Comparison of ENCODE assay signal across 16 cellular contexts in genomic region chr12:85549658-85550057, GRCh38.
DNase-seq lines count a peak whose midpoint lies in the region; ATAC-seq, FAIRE-seq and TF ChIP-seq lines count a peak whose summit lies in the region.
"Had no signal": no experiment of that assay in that cellular context is flagged by ENCODE, and none has a peak within 500 bp of the region (broad histone marks: within the 10 kb centered on the region; RNA-seq: fewer than 3 reads in every experiment).

No MANE protein-coding gene starts in this region.

- TF ChIP-seq RAD21 in A549 (conservative IDR thresholded peaks at IDR 0.05 in 1 of 2, IDR thresholded peaks at IDR 0.05 in 1 of 2), result no peak

- H3K4me3 ChIP-seq in A549 (no peak overlapping the region), GM23338 (no peak overlapping the region), small intestine (ENCODE audit: low read depth in 1 of 2, low read length in 2 of 2) (no peak overlapping the region)
- H3K4me3 ChIP-seq: BLaER1, GM12878 had no signal

- CTCF ChIA-PET in A549 (lab: Yijun Ruan, JAX) (interaction anchor here (1.0 to 2.3 kb wide), 2 partner anchors 9 to 317 kb away, joined by 3 to 6 read pairs; no protein-coding TSS in a partner anchor), WTC11 (lab: Charles Lee) (interaction anchor here (1.4 kb wide), 1 partner anchor 81 kb away, joined by 4 read pairs; no protein-coding TSS in a partner anchor)

- ATAC-seq in A549 (no peak), GM23338 (no peak), WTC11 (no peak)
- ATAC-seq: GM12878 had no signal

- TF ChIP-seq EP300 in A549 (IDR thresholded peaks at IDR 0.05), result no peak

- no peaks in the 10 kb centered on the region for H3K36me3 ChIP-seq in GM23338 (ENCODE audit: insufficient read depth)
- no peaks in the 10 kb centered on the region for H3K36me3 ChIP-seq in small intestine (ENCODE audit: control insufficient read depth in 2 of 2, insufficient read depth in 2 of 2, low read length in 2 of 2)
- H3K36me3 ChIP-seq: BLaER1 had no signal

- no peak overlapping the region for H3K4me3 Mint-ChIP-seq in GM23338
- no peak overlapping the region for H3K4me3 Mint-ChIP-seq in WTC11
- H3K4me3 Mint-ChIP-seq: CD14-positive monocyte; CD4-positive, alpha-beta memory T cell; H9 had no signal

- no peaks in the 10 kb centered on the region for H4K20me1 ChIP-seq in GM23338 (replicated peaks; ENCODE audit: insufficient read depth)
- H4K20me1 ChIP-seq: BLaER1 had no signal

- H3K27ac ChIP-seq in A549, result no peak overlapping the region
- no peak overlapping the region for H3K27ac ChIP-seq in GM23338 (ENCODE audit: low read depth)
- no peak overlapping the region for H3K27ac ChIP-seq in small intestine (ENCODE audit: low read depth in 1 of 2, low read length in 1 of 2)
- H3K27ac ChIP-seq: BLaER1 had no signal

- 48% methylated on average over 2 of the region's 2 CpGs for WGBS in A549 (ENCODE audit: missing lambda C conversion rate)
- whole genome bisulfite sequencing in small intestine, 3 donors, result 19 to 64% (median 30%) methylated on average over 2 of the region's 2 CpGs

- H3K9me2 ChIP-seq in GM23338 (ENCODE audit: insufficient read depth), result no peaks in the 10 kb centered on the region

- H3K27ac Mint-ChIP-seq in GM23338 (peak overlapping the region; percentile 42; the same call in 1 of the 2 replicates), WTC11 (peak overlapping the region; percentile 93)
- H3K27ac Mint-ChIP-seq: CD14-positive monocyte; CD4-positive, alpha-beta memory T cell had no signal

- H3K27me3 ChIP-seq in GM23338 (ENCODE audit: insufficient read depth) (no peaks in the 10 kb centered on the region), small intestine (ENCODE audit: control insufficient read depth in 2 of 2, insufficient read depth in 2 of 2, low read length in 2 of 2) (no peaks in the 10 kb centered on the region)
- H3K27me3 ChIP-seq: BLaER1 had no signal

- no peaks in the 10 kb centered on the region for H3K4me1 ChIP-seq in A549
- peaks cover 41% of the 10 kb centered on the region for H3K4me1 ChIP-seq in GM23338 (ENCODE audit: insufficient read depth)
- H3K4me1 ChIP-seq in small intestine (ENCODE audit: control insufficient read depth in 2 of 2, insufficient read depth in 1 of 2, low read depth in 1 of 2, low read length in 1 of 2), result no peaks in the 10 kb centered on the region
- H3K4me1 ChIP-seq: BLaER1 had no signal

- POLR2A ChIA-PET in A549 (lab: Yijun Ruan, JAX) (no interaction called here), WTC11 (lab: Charles Lee) (no interaction called here)

- no peaks in the 10 kb centered on the region for H3K79me2 ChIP-seq in GM23338 (replicated peaks; ENCODE audit: insufficient read depth)

- H3K27me3 Mint-ChIP-seq in GM23338 (ENCODE audit: insufficient read depth, low read depth, poor library complexity) (no peaks in the 10 kb centered on the region), WTC11 (ENCODE audit: low read depth) (no peaks in the 10 kb centered on the region; the same call in 1 of the 2 replicates)
- H3K27me3 Mint-ChIP-seq: CD4-positive, alpha-beta memory T cell had no signal

- peak; percentile 51 for FAIRE-seq in A549 (lab: Jason Lieb, UNC)
- FAIRE-seq in small intestine (lab: Jason Lieb, UNC), result no peak
- FAIRE-seq: A204.1, GM12878, H1 had no signal

- H2AFZ ChIP-seq in GM23338, result no peak overlapping the region

- no peaks in the 10 kb centered on the region for H3K36me3 Mint-ChIP-seq in GM23338 (ENCODE audit: low read depth)
- H3K36me3 Mint-ChIP-seq in WTC11, result no peaks in the 10 kb centered on the region
- H3K36me3 Mint-ChIP-seq: CD14-positive monocyte; CD4-positive, alpha-beta memory T cell had no signal

- no peak overlapping the region for H3K4me2 ChIP-seq in A549
- no peak overlapping the region for H3K4me2 ChIP-seq in GM23338
- H3K4me2 ChIP-seq: BLaER1 had no signal

- H3K9me3 ChIP-seq in A549 (no peaks in the 10 kb centered on the region), small intestine (ENCODE audit: control insufficient read depth, low read depth) (no peaks in the 10 kb centered on the region)
- H3K9me3 ChIP-seq: BLaER1 had no signal

- H3K4me1 Mint-ChIP-seq in GM23338 (peaks cover 48% of the 10 kb centered on the region), WTC11 (peaks cover 59% of the 10 kb centered on the region)
- H3K4me1 Mint-ChIP-seq: CD14-positive monocyte; CD4-positive, alpha-beta memory T cell had no signal

- H3K9me3 Mint-ChIP-seq in GM23338 (no peaks in the 10 kb centered on the region), WTC11 (0 out of 2 replicates have a peak, but pooled peaks cover under 1% of the 10 kb centered on the region)
- H3K9me3 Mint-ChIP-seq: CD14-positive monocyte, H9 had no signal

- no peak for TF ChIP-seq CTCF in A549 (IDR thresholded peaks at IDR 0.05)
- TF ChIP-seq CTCF in GM23338 (conservative IDR thresholded peaks at IDR 0.05; ENCODE audit: low read depth in 2 of 2), result no peak
- TF ChIP-seq CTCF in WTC11 (IDR thresholded peaks at IDR 0.05), result no peak

- no peak for TF ChIP-seq POLR2A in A549 (IDR thresholded peaks at IDR 0.05; ENCODE audit: low read length)

- H3F3A ChIP-seq in GM23338 (replicated peaks; ENCODE audit: low read depth), result no peaks in the 10 kb centered on the region

- DNase-seq in A549 (ENCODE audit: low read depth in 1 of 2, low spot score in 1 of 2) (no peak), GM23338 (ENCODE audit: low spot score) (no peak), WTC11 (ENCODE audit: low spot score) (no peak), small intestine (peak; percentile 60), NCI-H2029 (lab: John Stamatoyannopoulos, UW) (no peak), cerebellum (ENCODE audit: low spot score) (no peak)
- DNase-seq: CD4-positive, alpha-beta memory T cell; DMS153; DND-41; EL; H9 had no signal

TF ChIP-seq in A549, 52 proteins besides CTCF, POLR2A, EP300 and RAD21 (continues in another document):
- no peak for TF ChIP-seq TFCP2L1 (CRISPR knock-in tag; IDR thresholded peaks at IDR 0.05)
- TF ChIP-seq, protein P1, sequence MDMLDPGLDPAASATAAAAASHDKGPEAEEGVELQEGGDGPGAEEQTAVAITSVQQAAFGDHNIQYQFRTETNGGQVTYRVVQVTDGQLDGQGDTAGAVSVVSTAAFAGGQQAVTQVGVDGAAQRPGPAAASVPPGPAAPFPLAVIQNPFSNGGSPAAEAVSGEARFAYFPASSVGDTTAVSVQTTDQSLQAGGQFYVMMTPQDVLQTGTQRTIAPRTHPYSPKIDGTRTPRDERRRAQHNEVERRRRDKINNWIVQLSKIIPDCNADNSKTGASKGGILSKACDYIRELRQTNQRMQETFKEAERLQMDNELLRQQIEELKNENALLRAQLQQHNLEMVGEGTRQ (IDR thresholded peaks at IDR 0.05), result no peak
- no peak for TF ChIP-seq ESRRA (IDR thresholded peaks at IDR 0.05; ENCODE audit: borderline replicate concordance, low read length)
- no peak for TF ChIP-seq MYC (IDR thresholded peaks at IDR 0.05; ENCODE audit: borderline replicate concordance, low read length)
- TF ChIP-seq CEBPB (IDR thresholded peaks at IDR 0.05), result no peak
- TF ChIP-seq TP53 (CRISPR knock-in tag; IDR thresholded peaks at IDR 0.05), result no peak

TF ChIP-seq in GM23338, 12 proteins besides CTCF, POLR2A, EP300 and RAD21 (continues in another document):
- no peak for TF ChIP-seq STAT1 (IDR thresholded peaks at IDR 0.05; ENCODE audit: unreplicated experiment)
- TF ChIP-seq CREB1 (CRISPR knock-in tag; IDR thresholded peaks at IDR 0.05; ENCODE audit: low read depth), result no peak
- TF ChIP-seq, protein P2, sequence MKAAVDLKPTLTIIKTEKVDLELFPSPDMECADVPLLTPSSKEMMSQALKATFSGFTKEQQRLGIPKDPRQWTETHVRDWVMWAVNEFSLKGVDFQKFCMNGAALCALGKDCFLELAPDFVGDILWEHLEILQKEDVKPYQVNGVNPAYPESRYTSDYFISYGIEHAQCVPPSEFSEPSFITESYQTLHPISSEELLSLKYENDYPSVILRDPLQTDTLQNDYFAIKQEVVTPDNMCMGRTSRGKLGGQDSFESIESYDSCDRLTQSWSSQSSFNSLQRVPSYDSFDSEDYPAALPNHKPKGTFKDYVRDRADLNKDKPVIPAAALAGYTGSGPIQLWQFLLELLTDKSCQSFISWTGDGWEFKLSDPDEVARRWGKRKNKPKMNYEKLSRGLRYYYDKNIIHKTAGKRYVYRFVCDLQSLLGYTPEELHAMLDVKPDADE (IDR thresholded peaks at IDR 0.05), result no peak

TF ChIP-seq in WTC11, 78 proteins besides CTCF, POLR2A, EP300 and RAD21 (continues in another document):
- TF ChIP-seq, protein P3, sequence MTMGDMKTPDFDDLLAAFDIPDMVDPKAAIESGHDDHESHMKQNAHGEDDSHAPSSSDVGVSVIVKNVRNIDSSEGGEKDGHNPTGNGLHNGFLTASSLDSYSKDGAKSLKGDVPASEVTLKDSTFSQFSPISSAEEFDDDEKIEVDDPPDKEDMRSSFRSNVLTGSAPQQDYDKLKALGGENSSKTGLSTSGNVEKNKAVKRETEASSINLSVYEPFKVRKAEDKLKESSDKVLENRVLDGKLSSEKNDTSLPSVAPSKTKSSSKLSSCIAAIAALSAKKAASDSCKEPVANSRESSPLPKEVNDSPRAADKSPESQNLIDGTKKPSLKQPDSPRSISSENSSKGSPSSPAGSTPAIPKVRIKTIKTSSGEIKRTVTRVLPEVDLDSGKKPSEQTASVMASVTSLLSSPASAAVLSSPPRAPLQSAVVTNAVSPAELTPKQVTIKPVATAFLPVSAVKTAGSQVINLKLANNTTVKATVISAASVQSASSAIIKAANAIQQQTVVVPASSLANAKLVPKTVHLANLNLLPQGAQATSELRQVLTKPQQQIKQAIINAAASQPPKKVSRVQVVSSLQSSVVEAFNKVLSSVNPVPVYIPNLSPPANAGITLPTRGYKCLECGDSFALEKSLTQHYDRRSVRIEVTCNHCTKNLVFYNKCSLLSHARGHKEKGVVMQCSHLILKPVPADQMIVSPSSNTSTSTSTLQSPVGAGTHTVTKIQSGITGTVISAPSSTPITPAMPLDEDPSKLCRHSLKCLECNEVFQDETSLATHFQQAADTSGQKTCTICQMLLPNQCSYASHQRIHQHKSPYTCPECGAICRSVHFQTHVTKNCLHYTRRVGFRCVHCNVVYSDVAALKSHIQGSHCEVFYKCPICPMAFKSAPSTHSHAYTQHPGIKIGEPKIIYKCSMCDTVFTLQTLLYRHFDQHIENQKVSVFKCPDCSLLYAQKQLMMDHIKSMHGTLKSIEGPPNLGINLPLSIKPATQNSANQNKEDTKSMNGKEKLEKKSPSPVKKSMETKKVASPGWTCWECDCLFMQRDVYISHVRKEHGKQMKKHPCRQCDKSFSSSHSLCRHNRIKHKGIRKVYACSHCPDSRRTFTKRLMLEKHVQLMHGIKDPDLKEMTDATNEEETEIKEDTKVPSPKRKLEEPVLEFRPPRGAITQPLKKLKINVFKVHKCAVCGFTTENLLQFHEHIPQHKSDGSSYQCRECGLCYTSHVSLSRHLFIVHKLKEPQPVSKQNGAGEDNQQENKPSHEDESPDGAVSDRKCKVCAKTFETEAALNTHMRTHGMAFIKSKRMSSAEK (CRISPR knock-in tag; IDR thresholded peaks at IDR 0.05; ENCODE audit: borderline replicate concordance), result no peak
